In the genomic region with DNA sequence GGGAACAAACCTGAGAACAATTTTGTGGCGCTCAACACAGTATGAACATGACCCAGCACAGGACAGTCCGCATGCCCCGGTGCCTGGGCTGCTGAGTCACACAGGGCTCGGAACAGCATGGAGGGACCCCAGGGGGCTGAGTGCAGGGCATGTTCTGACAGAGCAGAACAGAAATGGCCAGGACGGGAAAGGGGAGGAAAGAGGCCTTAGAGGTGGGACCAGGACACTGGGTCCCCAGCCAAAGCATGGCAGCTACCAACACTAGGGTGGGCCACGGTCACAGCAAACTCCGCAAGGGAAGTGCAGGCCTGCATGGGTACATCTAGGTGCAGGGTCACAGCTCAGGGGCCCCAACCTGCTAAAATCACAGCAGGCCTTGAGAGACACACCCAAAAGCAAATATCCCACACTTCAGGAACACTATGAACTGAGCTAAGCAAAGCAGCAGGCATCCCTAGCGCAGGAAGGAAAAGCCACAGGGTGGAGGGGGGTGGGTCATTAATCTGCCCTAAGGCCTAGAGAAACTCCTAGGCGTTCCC, we compare ENCODE assay signal across 1 cellular context.
TF ChIP-seq lines count a peak whose summit lies in the region.

No MANE protein-coding gene starts in this region.

TF ChIP-seq in GM23338, 12 proteins besides CTCF, POLR2A, EP300 and RAD21 (continued from another document):
- TF ChIP-seq, protein P1, sequence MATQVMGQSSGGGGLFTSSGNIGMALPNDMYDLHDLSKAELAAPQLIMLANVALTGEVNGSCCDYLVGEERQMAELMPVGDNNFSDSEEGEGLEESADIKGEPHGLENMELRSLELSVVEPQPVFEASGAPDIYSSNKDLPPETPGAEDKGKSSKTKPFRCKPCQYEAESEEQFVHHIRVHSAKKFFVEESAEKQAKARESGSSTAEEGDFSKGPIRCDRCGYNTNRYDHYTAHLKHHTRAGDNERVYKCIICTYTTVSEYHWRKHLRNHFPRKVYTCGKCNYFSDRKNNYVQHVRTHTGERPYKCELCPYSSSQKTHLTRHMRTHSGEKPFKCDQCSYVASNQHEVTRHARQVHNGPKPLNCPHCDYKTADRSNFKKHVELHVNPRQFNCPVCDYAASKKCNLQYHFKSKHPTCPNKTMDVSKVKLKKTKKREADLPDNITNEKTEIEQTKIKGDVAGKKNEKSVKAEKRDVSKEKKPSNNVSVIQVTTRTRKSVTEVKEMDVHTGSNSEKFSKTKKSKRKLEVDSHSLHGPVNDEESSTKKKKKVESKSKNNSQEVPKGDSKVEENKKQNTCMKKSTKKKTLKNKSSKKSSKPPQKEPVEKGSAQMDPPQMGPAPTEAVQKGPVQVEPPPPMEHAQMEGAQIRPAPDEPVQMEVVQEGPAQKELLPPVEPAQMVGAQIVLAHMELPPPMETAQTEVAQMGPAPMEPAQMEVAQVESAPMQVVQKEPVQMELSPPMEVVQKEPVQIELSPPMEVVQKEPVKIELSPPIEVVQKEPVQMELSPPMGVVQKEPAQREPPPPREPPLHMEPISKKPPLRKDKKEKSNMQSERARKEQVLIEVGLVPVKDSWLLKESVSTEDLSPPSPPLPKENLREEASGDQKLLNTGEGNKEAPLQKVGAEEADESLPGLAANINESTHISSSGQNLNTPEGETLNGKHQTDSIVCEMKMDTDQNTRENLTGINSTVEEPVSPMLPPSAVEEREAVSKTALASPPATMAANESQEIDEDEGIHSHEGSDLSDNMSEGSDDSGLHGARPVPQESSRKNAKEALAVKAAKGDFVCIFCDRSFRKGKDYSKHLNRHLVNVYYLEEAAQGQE (IDR thresholded peaks at IDR 0.05; ENCODE audit: unreplicated experiment), result no peak
- TF ChIP-seq NANOG (IDR thresholded peaks at IDR 0.05; ENCODE audit: borderline replicate concordance) (no peak), EZH2phosphoT487 (IDR thresholded peaks at IDR 0.05; ENCODE audit: unreplicated experiment) (no peak), POLR2AphosphoS5 (IDR thresholded peaks at IDR 0.05; ENCODE audit: low read depth) (no peak), EZH2 (IDR thresholded peaks at IDR 0.05; ENCODE audit: low read depth, unreplicated experiment) (no peak), CREB1 (CRISPR knock-in tag; IDR thresholded peaks at IDR 0.05; ENCODE audit: low read depth) (no peak), ZNF114 (CRISPR knock-in tag; IDR thresholded peaks at IDR 0.05) (no peak), STAT1 (IDR thresholded peaks at IDR 0.05; ENCODE audit: unreplicated experiment) (no peak), JUNB (IDR thresholded peaks at IDR 0.05; ENCODE audit: unreplicated experiment) (no peak)
- TF ChIP-seq, protein P2, sequence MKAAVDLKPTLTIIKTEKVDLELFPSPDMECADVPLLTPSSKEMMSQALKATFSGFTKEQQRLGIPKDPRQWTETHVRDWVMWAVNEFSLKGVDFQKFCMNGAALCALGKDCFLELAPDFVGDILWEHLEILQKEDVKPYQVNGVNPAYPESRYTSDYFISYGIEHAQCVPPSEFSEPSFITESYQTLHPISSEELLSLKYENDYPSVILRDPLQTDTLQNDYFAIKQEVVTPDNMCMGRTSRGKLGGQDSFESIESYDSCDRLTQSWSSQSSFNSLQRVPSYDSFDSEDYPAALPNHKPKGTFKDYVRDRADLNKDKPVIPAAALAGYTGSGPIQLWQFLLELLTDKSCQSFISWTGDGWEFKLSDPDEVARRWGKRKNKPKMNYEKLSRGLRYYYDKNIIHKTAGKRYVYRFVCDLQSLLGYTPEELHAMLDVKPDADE (IDR thresholded peaks at IDR 0.05), result no peak
- TF ChIP-seq, protein P3, sequence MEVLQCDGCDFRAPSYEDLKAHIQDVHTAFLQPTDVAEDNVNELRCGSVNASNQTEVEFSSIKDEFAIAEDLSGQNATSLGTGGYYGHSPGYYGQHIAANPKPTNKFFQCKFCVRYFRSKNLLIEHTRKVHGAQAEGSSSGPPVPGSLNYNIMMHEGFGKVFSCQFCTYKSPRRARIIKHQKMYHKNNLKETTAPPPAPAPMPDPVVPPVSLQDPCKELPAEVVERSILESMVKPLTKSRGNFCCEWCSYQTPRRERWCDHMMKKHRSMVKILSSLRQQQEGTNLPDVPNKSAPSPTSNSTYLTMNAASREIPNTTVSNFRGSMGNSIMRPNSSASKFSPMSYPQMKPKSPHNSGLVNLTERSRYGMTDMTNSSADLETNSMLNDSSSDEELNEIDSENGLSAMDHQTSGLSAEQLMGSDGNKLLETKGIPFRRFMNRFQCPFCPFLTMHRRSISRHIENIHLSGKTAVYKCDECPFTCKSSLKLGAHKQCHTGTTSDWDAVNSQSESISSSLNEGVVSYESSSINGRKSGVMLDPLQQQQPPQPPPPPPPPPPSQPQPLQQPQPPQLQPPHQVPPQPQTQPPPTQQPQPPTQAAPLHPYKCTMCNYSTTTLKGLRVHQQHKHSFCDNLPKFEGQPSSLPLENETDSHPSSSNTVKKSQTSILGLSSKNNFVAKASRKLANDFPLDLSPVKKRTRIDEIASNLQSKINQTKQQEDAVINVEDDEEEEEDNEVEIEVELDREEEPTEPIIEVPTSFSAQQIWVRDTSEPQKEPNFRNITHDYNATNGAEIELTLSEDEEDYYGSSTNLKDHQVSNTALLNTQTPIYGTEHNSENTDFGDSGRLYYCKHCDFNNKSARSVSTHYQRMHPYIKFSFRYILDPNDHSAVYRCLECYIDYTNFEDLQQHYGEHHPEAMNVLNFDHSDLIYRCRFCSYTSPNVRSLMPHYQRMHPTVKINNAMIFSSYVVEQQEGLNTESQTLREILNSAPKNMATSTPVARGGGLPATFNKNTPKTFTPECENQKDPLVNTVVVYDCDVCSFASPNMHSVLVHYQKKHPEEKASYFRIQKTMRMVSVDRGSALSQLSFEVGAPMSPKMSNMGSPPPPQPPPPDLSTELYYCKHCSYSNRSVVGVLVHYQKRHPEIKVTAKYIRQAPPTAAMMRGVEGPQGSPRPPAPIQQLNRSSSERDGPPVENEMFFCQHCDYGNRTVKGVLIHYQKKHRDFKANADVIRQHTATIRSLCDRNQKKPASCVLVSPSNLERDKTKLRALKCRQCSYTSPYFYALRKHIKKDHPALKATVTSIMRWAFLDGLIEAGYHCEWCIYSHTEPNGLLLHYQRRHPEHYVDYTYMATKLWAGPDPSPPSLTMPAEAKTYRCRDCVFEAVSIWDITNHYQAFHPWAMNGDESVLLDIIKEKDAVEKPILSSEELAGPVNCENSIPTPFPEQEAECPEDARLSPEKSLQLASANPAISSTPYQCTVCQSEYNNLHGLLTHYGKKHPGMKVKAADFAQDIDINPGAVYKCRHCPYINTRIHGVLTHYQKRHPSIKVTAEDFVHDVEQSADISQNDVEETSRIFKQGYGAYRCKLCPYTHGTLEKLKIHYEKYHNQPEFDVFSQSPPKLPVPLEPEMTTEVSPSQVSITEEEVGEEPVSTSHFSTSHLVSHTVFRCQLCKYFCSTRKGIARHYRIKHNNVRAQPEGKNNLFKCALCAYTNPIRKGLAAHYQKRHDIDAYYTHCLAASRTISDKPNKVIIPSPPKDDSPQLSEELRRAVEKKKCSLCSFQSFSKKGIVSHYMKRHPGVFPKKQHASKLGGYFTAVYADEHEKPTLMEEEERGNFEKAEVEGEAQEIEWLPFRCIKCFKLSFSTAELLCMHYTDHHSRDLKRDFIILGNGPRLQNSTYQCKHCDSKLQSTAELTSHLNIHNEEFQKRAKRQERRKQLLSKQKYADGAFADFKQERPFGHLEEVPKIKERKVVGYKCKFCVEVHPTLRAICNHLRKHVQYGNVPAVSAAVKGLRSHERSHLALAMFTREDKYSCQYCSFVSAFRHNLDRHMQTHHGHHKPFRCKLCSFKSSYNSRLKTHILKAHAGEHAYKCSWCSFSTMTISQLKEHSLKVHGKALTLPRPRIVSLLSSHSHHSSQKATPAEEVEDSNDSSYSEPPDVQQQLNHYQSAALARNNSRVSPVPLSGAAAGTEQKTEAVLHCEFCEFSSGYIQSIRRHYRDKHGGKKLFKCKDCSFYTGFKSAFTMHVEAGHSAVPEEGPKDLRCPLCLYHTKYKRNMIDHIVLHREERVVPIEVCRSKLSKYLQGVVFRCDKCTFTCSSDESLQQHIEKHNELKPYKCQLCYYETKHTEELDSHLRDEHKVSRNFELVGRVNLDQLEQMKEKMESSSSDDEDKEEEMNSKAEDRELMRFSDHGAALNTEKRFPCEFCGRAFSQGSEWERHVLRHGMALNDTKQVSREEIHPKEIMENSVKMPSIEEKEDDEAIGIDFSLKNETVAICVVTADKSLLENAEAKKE (CRISPR knock-in tag; IDR thresholded peaks at IDR 0.05), result no peak
